In genomic region chr12:47813491-47814196, GRCh38 we compare ENCODE assay signal across 8 cellular contexts. TPM values are rescaled to one million over a fixed set of nuclear protein-coding genes. Genes with fewer than 3 reads are reported as not detected.
DNase-seq lines count a peak whose midpoint lies in the region; ATAC-seq, FAIRE-seq and TF ChIP-seq lines count a peak whose summit lies in the region.

No MANE protein-coding gene starts in this region.

- peak overlapping the region; percentile 85 to 95 (median 90) for H3K4me3 Mint-ChIP-seq in IgD-negative memory B cell

- TF ChIP-seq CTCF in GM12864 (IDR thresholded peaks at IDR 0.05; ENCODE audit: low read depth, low read length, missing control alignments) (no peak), kidney (IDR thresholded peaks at IDR 0.05; ENCODE audit: borderline replicate concordance, extremely low read depth, insufficient read depth) (no peak)

- intact Hi-C loops in kidney (cut with DNase I): no loop called here

- H3K4me3 ChIP-seq in GM12864 (ENCODE audit: low read depth, low read length) (peak overlapping the region; percentile 46), kidney (ENCODE audit: low read length in 2 of 2) (peak overlapping the region; percentile 32 to 48), subcutaneous abdominal adipose tissue (ENCODE audit: low read depth in 1 of 5, low read length in 5 of 5) (peak overlapping the region; percentile 59 to 70 (median 61))

- ATAC-seq in GM21576 (IDR thresholded peaks at IDR 0.05; ENCODE audit: unreplicated experiment): peak; percentile 41

- H3K27ac Mint-ChIP-seq in IgD-negative memory B cell: peak overlapping the region; percentile 96 to 98 (median 97)

- H3K9me3 Mint-ChIP-seq in IgD-negative memory B cell: no peaks in the 10 kb centered on the region

- H3K9ac ChIP-seq in kidney (ENCODE audit: low read length in 2 of 2) (peak overlapping the region; percentile 72 to 80), subcutaneous abdominal adipose tissue (ENCODE audit: low read length in 5 of 5) (peak overlapping the region; percentile 42 to 74 (median 66))

- FAIRE-seq in kidney (lab: Jason Lieb, UNC): no peak

- H3K4me1 Mint-ChIP-seq in IgD-negative memory B cell: peaks cover 61 to 78% (median 78%) of the 10 kb centered on the region in 3 donors

- H3K36me3 Mint-ChIP-seq in IgD-negative memory B cell: peaks cover 6% of the 10 kb centered on the region

- WGBS in adipose tissue, 3 donors: 18 to 69% (median 30%) methylated on average over 9 of the region's 9 CpGs

- H3K27ac ChIP-seq in adipose tissue (ENCODE audit: low read depth, low read length): peak overlapping the region; percentile 71
- H3K27ac ChIP-seq in kidney (ENCODE audit: low read depth in 2 of 2, low read length in 2 of 2): peak overlapping the region; percentile 92 to 99
- H3K27ac ChIP-seq in subcutaneous abdominal adipose tissue (ENCODE audit: low read depth, low read length): peak overlapping the region; percentile 95

- no peaks in the 10 kb centered on the region for H3K27me3 ChIP-seq in subcutaneous abdominal adipose tissue (ENCODE audit: control insufficient read depth in 5 of 5, insufficient read depth in 4 of 5, low read length in 5 of 5)

- H3K27me3 Mint-ChIP-seq in IgD-negative memory B cell: no peaks in the 10 kb centered on the region

- H3K4me1 ChIP-seq in kidney (ENCODE audit: control insufficient read depth in 1 of 2, insufficient read depth in 1 of 2, low read depth in 1 of 2, low read length in 2 of 2) (peaks cover 61 to 76% of the 10 kb centered on the region in 2 donors), subcutaneous abdominal adipose tissue (ENCODE audit: control insufficient read depth in 5 of 5, insufficient read depth in 5 of 5, low read length in 5 of 5) (peaks cover 30 to 94% (median 86%) of the 10 kb centered on the region in 5 donors)

- DNase-seq in GM12864 (ENCODE audit: low read depth) (no peak), kidney (peak; percentile 78), NCI-H1436 (lab: John Stamatoyannopoulos, UW) (no peak), cerebellar nuclear complex (lab: John Stamatoyannopoulos, UW) (no peak)

- no peaks in the 10 kb centered on the region for H3K36me3 ChIP-seq in kidney (ENCODE audit: control insufficient read depth in 1 of 2, insufficient read depth in 2 of 2, low read length in 2 of 2)
- H3K36me3 ChIP-seq in subcutaneous abdominal adipose tissue (ENCODE audit: control insufficient read depth in 5 of 5, insufficient read depth in 5 of 5, low read length in 5 of 5): peaks cover 0 to 8% (median 5%) of the 10 kb centered on the region in 5 donors

- no peaks in the 10 kb centered on the region for H3K9me3 ChIP-seq in kidney (ENCODE audit: control insufficient read depth in 1 of 2, low read length in 2 of 2)
- H3K9me3 ChIP-seq in subcutaneous abdominal adipose tissue (ENCODE audit: control insufficient read depth in 5 of 5, low read length in 5 of 5): no peaks in the 10 kb centered on the region

RNA-seq across cellular contexts. Expression of gene HDAC7, which starts 6.1 kb away (rescaled TPM):
- polyA plus RNA-seq in IgD-negative memory B cell (20.9 TPM), adipose tissue (100 to 1,000 TPM in 1 of 3 donors, 10 to 100 TPM in 2; 18.9 to 107 (median 59.0) TPM), kidney (ENCODE audit: insufficient read depth, low read depth, low replicate concordance) (35.0 TPM)
- 132 TPM for total RNA-seq in kidney

RNA-seq across cellular contexts. Expression of gene SLC48A1, which starts 40.6 kb away (rescaled TPM):
- polyA plus RNA-seq in IgD-negative memory B cell (21.7 TPM), adipose tissue (10 to 100 TPM in 2 of 3 donors, 1 to 10 TPM in 1; 9.8 to 21.4 (median 17.0) TPM), kidney (ENCODE audit: insufficient read depth, low read depth, low replicate concordance) (56.9 TPM)
- 69.9 TPM for total RNA-seq in kidney

RNA-seq across cellular contexts. Expression of gene RAPGEF3, which starts 55.0 kb away (rescaled TPM):
- polyA plus RNA-seq in IgD-negative memory B cell (0.26 TPM), adipose tissue (100 to 1,000 TPM in 1 of 3 donors, 10 to 100 TPM in 2; 11.6 to 239 (median 57.9) TPM), kidney (ENCODE audit: insufficient read depth, low read depth, low replicate concordance) (84.3 TPM)
- total RNA-seq in kidney: 179 TPM
